ENCODE assay signal across 25 cellular contexts in the genomic region with DNA sequence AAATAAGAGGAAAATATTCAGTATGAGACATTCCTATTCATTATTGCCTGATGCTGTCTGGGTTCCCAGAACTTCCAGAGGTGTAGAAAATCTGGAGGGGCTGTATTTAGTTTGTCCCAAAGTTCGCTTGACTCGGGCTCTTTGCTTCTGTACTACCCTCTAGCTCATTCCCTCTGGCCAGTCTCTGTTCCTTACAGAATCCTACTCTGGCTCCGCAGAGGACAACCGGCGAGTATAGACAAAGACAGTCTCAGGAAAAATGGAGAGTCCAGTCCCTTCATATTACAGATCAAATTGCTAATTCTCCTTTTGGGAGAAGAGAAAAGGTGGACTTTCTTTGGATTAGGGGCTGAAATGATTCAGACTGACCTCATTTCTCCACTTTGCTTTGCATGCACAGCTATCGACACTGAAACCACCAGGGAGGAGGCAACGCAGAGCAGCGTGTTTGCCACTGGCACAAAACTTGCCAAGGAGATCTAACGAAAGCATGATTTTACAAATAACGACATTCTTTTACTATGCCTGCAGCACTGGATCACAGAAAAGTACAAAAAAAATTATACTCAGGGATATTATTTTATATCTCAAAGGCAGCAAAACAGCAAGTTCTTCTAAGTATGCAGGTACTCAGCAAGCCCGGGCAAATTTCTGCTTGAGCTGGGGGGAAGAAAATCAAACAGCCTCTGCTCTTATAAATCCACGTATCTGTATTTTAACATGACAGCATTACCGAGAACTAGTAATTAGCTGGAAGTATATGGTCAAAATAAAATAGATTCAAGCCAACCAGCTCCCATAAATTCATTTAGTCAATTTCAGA.
A peak's percentile ranks its signal among the peaks of the same experiment; 100 is the strongest.
DNase-seq lines count a peak whose midpoint lies in the region; ATAC-seq, FAIRE-seq and TF ChIP-seq lines count a peak whose summit lies in the region.
"Had no signal": no experiment of that assay in that cellular context is flagged by ENCODE, and none has a peak within 500 bp of the region (broad histone marks: within the 10 kb centered on the region; RNA-seq: fewer than 3 reads in every experiment).

No MANE protein-coding gene starts in this region.

- no peaks in the 10 kb centered on the region for H3K79me2 ChIP-seq in keratinocyte (ENCODE audit: control insufficient read depth, insufficient read depth, low read length)

- no peaks in the 10 kb centered on the region for H3K27me3 Mint-ChIP-seq in chondrocyte (ENCODE audit: low read depth)
- H3K27me3 Mint-ChIP-seq in type B pancreatic cell, result peaks cover 6% of the 10 kb centered on the region
- H3K27me3 Mint-ChIP-seq: stimulated activated memory B cell treated with anti-CD40 and anti-IgM and Interleukin-4, amounts not matched to agents 10 μg/mL and 1 μg/mL and 100 μg/mL, for 72 hours; T-helper 17 cell had no signal

- H3K27me3 ChIP-seq in RWPE2 (ENCODE audit: insufficient read depth, poor library complexity, severe bottlenecking) (no peaks in the 10 kb centered on the region), keratinocyte (ENCODE audit: control insufficient read depth, extremely low read depth, insufficient read depth, low read length) (no peaks in the 10 kb centered on the region)
- H3K27me3 ChIP-seq: SJCRH30 had no signal

- ATAC-seq in RWPE2 (ENCODE audit: low read depth) (peak; percentile 72), HG03280 (IDR thresholded peaks at IDR 0.05; ENCODE audit: unreplicated experiment) (no peak)
- ATAC-seq: activated T-cell treated with anti-CD3 and anti-CD28 coated beads, Interleukin-2, amount 50 U/mL, for 4 hours; stimulated activated memory B cell treated with anti-CD40 and anti-IgM and Interleukin-4, amounts not matched to agents 10 μg/mL and 1 μg/mL and 100 μg/mL, for 72 hours; T-helper 17 cell had no signal

- no peaks in the 10 kb centered on the region for H3K36me3 Mint-ChIP-seq in chondrocyte (ENCODE audit: low read depth)
- H3K36me3 Mint-ChIP-seq in type B pancreatic cell, result no peaks in the 10 kb centered on the region
- H3K36me3 Mint-ChIP-seq: brain; stimulated activated memory B cell treated with anti-CD40 and anti-IgM and Interleukin-4, amounts not matched to agents 10 μg/mL and 1 μg/mL and 100 μg/mL, for 72 hours had no signal

- H3K36me3 ChIP-seq in RWPE2 (ENCODE audit: low read depth) (no peaks in the 10 kb centered on the region), keratinocyte (ENCODE audit: control insufficient read depth in 2 of 2, extremely low read depth in 1 of 2, insufficient read depth in 2 of 2, low read length in 2 of 2) (no peaks in the 10 kb centered on the region)
- H3K36me3 ChIP-seq: HAP-1, SJCRH30 had no signal

- H3K4me1 Mint-ChIP-seq in chondrocyte (ENCODE audit: low read depth) (peaks cover 18% of the 10 kb centered on the region), type B pancreatic cell (ENCODE audit: unreplicated experiment) (peaks cover 4% of the 10 kb centered on the region)
- H3K4me1 Mint-ChIP-seq: stimulated activated memory B cell treated with anti-CD40 and anti-IgM and Interleukin-4, amounts not matched to agents 10 μg/mL and 1 μg/mL and 100 μg/mL, for 72 hours; T-helper 17 cell had no signal

- peak; percentile 78 for FAIRE-seq in keratinocyte (lab: Jason Lieb, UNC)
- FAIRE-seq: colon, D721Med, GM12892 had no signal

- peak overlapping the region; percentile 67 for H3K9ac ChIP-seq in keratinocyte (ENCODE audit: control insufficient read depth, extremely low read depth, insufficient read depth, low read length)

- dilution Hi-C loops in keratinocyte (cut with MboI; ENCODE audit: extremely low pct_ligation_motif_present, low sequenced_read_pairs), result no loop called here

- H3K27ac ChIP-seq in RWPE2 (ENCODE audit: poor library complexity, severe bottlenecking) (peak overlapping the region; percentile 40), keratinocyte (ENCODE audit: control insufficient read depth, insufficient read depth, low read length) (peak overlapping the region; percentile 79)
- H3K27ac ChIP-seq: PC-9, SJCRH30 had no signal

- no peak overlapping the region for H3K4me3 Mint-ChIP-seq in chondrocyte (ENCODE audit: unreplicated experiment)
- H3K4me3 Mint-ChIP-seq in type B pancreatic cell, result peak overlapping the region; percentile 4
- H3K4me3 Mint-ChIP-seq: activated T-cell treated with anti-CD3 and anti-CD28 coated beads, Interleukin-2, amount 50 U/mL, for 4 hours; stimulated activated memory B cell treated with anti-CD40 and anti-IgM and Interleukin-4, amounts not matched to agents 10 μg/mL and 1 μg/mL and 100 μg/mL, for 72 hours; T-helper 17 cell had no signal

- peak overlapping the region; percentile 94 for H2AFZ ChIP-seq in keratinocyte (ENCODE audit: control insufficient read depth, low read length)
- H2AFZ ChIP-seq: PC-9 had no signal

- DNase-seq in RWPE2 (ENCODE audit: low spot score) (no peak), chondrocyte (ENCODE audit: low spot score) (no peak), keratinocyte (ENCODE audit: low read depth, low spot score) (no peak), type B pancreatic cell (ENCODE audit: extremely low spot score, unreplicated experiment) (no peak), NCI-H510A (lab: John Stamatoyannopoulos, UW) (no peak), SW480 (ENCODE audit: low spot score) (no peak)
- DNase-seq: activated CD4-positive, alpha-beta T cell treated with anti-CD3 and anti-CD28 coated beads for 4 hours; activated CD8-positive, alpha-beta memory T cell treated with anti-CD3 and anti-CD28 coated beads for 24 hours; activated T-cell treated with anti-CD3 and anti-CD28 coated beads, Interleukin-2, amount 50 U/mL, for 4 hours; effector CD8-positive, alpha-beta T cell; head of caudate nucleus; left cardiac atrium; NCI-H2081 treated with DMSO at 0.1 percent for 48 hours; occipital lobe; PC-9; SJCRH30; stimulated activated CD4-positive, alpha-beta T cell treated with anti-CD3 and anti-CD28 coated beads, Interleukin-4, amount 100 ng/mL, for 1 hour; T-helper 17 cell had no signal

- H3K9me3 ChIP-seq in RWPE2 (ENCODE audit: severe bottlenecking) (no peaks in the 10 kb centered on the region), keratinocyte (ENCODE audit: control insufficient read depth, low read depth, low read length) (no peaks in the 10 kb centered on the region)
- H3K9me3 ChIP-seq: HAP-1, SJCRH30 had no signal

- no peaks in the 10 kb centered on the region for H4K20me1 ChIP-seq in keratinocyte (ENCODE audit: control insufficient read depth, extremely low read depth, insufficient read depth, low read length)

- peaks cover 14% of the 10 kb centered on the region for H3K4me1 ChIP-seq in RWPE2 (ENCODE audit: insufficient read depth, poor library complexity, severe bottlenecking)
- peaks cover 25% of the 10 kb centered on the region for H3K4me1 ChIP-seq in keratinocyte (ENCODE audit: control insufficient read depth, extremely low read depth, insufficient read depth, low read length)
- H3K4me1 ChIP-seq: HAP-1, SJCRH30 had no signal

- peaks cover 5% of the 10 kb centered on the region for H3K9me3 Mint-ChIP-seq in chondrocyte (ENCODE audit: low read depth)
- no peaks in the 10 kb centered on the region for H3K9me3 Mint-ChIP-seq in type B pancreatic cell
- H3K9me3 Mint-ChIP-seq: activated T-cell treated with anti-CD3 and anti-CD28 coated beads, Interleukin-2, amount 50 U/mL, for 4 hours had no signal

- TF ChIP-seq CTCF in RWPE2 (IDR thresholded peaks at IDR 0.05; ENCODE audit: poor library complexity, severe bottlenecking) (no peak), chondrocyte (IDR thresholded peaks at IDR 0.05) (no peak), keratinocyte (optimal IDR thresholded peaks at IDR 0.05 in 1 of 3, IDR thresholded peaks at IDR 0.05 in 1 of 3, conservative IDR thresholded peaks at IDR 0.05 in 1 of 3; ENCODE audit: extremely low read depth in 1 of 3, insufficient read depth in 2 of 3, low read length in 3 of 3) (no peak), type B pancreatic cell (conservative IDR thresholded peaks at IDR 0.05) (no peak)

- H3K9me1 ChIP-seq in keratinocyte (ENCODE audit: control insufficient read depth, extremely low read depth, insufficient read depth, low read length), result no peaks in the 10 kb centered on the region

- peak overlapping the region; percentile 6 for H3K4me3 ChIP-seq in RWPE2 (ENCODE audit: severe bottlenecking)
- peak overlapping the region in 2 of 3 experiments; percentile 64 to 70 for H3K4me3 ChIP-seq in keratinocyte (ENCODE audit: control insufficient read depth in 2 of 3, extremely low read depth in 1 of 3, insufficient read depth in 2 of 3, low read depth in 1 of 3, low read length in 3 of 3)
- H3K4me3 ChIP-seq: HAP-1, PC-9, SJCRH30 had no signal

- peak overlapping the region; percentile 98 for H3K4me2 ChIP-seq in keratinocyte (ENCODE audit: control insufficient read depth, extremely low read depth, insufficient read depth, low read depth, low read length)
- H3K4me2 ChIP-seq: PC-9 had no signal

- H3K27ac Mint-ChIP-seq in chondrocyte (ENCODE audit: unreplicated experiment) (peak overlapping the region; percentile 17), type B pancreatic cell (peak overlapping the region; percentile 42)
- H3K27ac Mint-ChIP-seq: stimulated activated memory B cell treated with anti-CD40 and anti-IgM and Interleukin-4, amounts not matched to agents 10 μg/mL and 1 μg/mL and 100 μg/mL, for 72 hours; T-helper 17 cell had no signal
